In genomic region chr14:57009585-57010515, GRCh38 we compare ENCODE assay signal across 1 cellular context.
TF ChIP-seq lines count a peak whose summit lies in the region.

No MANE protein-coding gene starts in this region.

TF ChIP-seq in K562, 482 proteins besides CTCF, POLR2A, EP300 and RAD21 (continued from another document):
- TF ChIP-seq CUX1 (CRISPR knock-in tag; IDR thresholded peaks at IDR 0.05) = 0 out of 2 replicates have a peak, but pooled peaks have one; percentile 40
- TF ChIP-seq BRD9 (IDR thresholded peaks at IDR 0.05; ENCODE audit: low read depth, partially characterized antibody) = peak; percentile 45
- peak in 1 of 2 experiments; percentile 80; a peak in 2 of 4 replicates for TF ChIP-seq RCOR1 (IDR thresholded peaks at IDR 0.05; ENCODE audit: borderline replicate concordance in 1 of 2, low read depth in 2 of 2, low read length in 2 of 2)
- TF ChIP-seq ARNT (IDR thresholded peaks at IDR 0.05) = peak in 1 of 2 experiments; percentile 82; a peak in 2 of 4 replicates
- TF ChIP-seq STAT6 (CRISPR knock-in tag; IDR thresholded peaks at IDR 0.05) = no peak
TF ChIP-seq in K562: peak in this region for 110.
